ENCODE assay signal across 27 cellular contexts in genomic region chr22:42811510-42811909, GRCh38. TPM values are rescaled to one million over a fixed set of nuclear protein-coding genes. Genes with fewer than 3 reads are reported as not detected.
DNase-seq lines count a peak whose midpoint lies in the region; ATAC-seq and TF ChIP-seq lines count a peak whose summit lies in the region.
"Had no signal": no experiment of that assay in that cellular context is flagged by ENCODE, and none has a peak within 500 bp of the region (broad histone marks: within the 10 kb centered on the region; RNA-seq: fewer than 3 reads in every experiment).

No MANE protein-coding gene starts in this region.

- no peaks in the 10 kb centered on the region for H3K27me3 ChIP-seq in lung (ENCODE audit: control insufficient read depth, insufficient read depth)
- H3K27me3 ChIP-seq: adrenal gland, suprapubic skin had no signal

- H3K27ac ChIP-seq in lung (ENCODE audit: low read depth in 1 of 2, low read length in 1 of 2), result no peak overlapping the region
- H3K27ac ChIP-seq: 22Rv1, adrenal gland, epithelial cell of prostate, suprapubic skin had no signal

- H3K36me3 ChIP-seq in lung (ENCODE audit: control insufficient read depth in 2 of 2, insufficient read depth in 2 of 2, low read length in 2 of 2), result peaks cover 31 to 49% of the 10 kb centered on the region in 2 donors

- ATAC-seq in lung (ENCODE audit: insufficient read depth, low FRiP score), result no peak
- ATAC-seq: activated CD4-positive, alpha-beta T cell treated with anti-CD3 and anti-CD28 coated beads for 36 hours; GM12878; left ventricle myocardium superior; SK-N-SH treated with all-trans-retinoic acid at 6 μM for 48 hours had no signal

- no peak overlapping the region for H3K4me3 ChIP-seq in lung
- H3K4me3 ChIP-seq: adrenal gland, GM12878, suprapubic skin had no signal

- H3K4me1 ChIP-seq in lung (ENCODE audit: control insufficient read depth in 2 of 2, insufficient read depth in 2 of 2, low read length in 2 of 2), result peaks cover 3 to 4% of the 10 kb centered on the region in 2 donors

- DNase-seq in DMS 273 (lab: John Stamatoyannopoulos, UW; ENCODE audit: unreplicated experiment) (peak; percentile 45), DMS 273 treated with DMSO at 0.1 percent for 48 hours (lab: John Stamatoyannopoulos, UW) (no peak), NCI-H2081 treated with DMSO at 0.1 percent for 48 hours (lab: John Stamatoyannopoulos, UW) (peak; percentile 13), NCI-H69 (lab: John Stamatoyannopoulos, UW) (peak; percentile 95), lung (ENCODE audit: low spot score) (peak; percentile 6), NCI-H1105 treated with DMSO at 0.1 percent for 48 hours (lab: John Stamatoyannopoulos, UW) (no peak), dermis blood vessel endothelial cell (no peak)
- DNase-seq in activated naive CD4-positive, alpha-beta T cell (lab: John Stamatoyannopoulos, UW), result no peak
- DNase-seq: activated CD4-positive, alpha-beta T cell treated with anti-CD3 and anti-CD28 coated beads for 36 hours; activated CD8-positive, alpha-beta memory T cell treated with anti-CD3 and anti-CD28 coated beads for 24 hours; activated naive CD4-positive, alpha-beta T cell treated with Interleukin-2 at 50 U/mL for 16 hours; activated T-cell treated with anti-CD3 and anti-CD28 coated beads, Interleukin-2, amount 50 U/mL, for 24 hours; effector CD4-positive, alpha-beta T cell; EL; HCEC 1CT; islet precursor cell; left ventricle myocardium superior; naive B cell; NCI-H774; stimulated activated CD4-positive, alpha-beta T cell treated with anti-CD3 and anti-CD28 coated beads, Interleukin-15, amount 100 ng/mL, for 24 hours; stimulated activated naive CD4-positive, alpha-beta T cell had no signal

- no peaks in the 10 kb centered on the region for H3K9me3 ChIP-seq in lung (ENCODE audit: control insufficient read depth in 2 of 2, insufficient read depth in 1 of 2, low read length in 1 of 2)
- H3K9me3 ChIP-seq: adrenal gland, suprapubic skin had no signal

- 90% methylated on average over 3 of the region's 3 CpGs for WGBS in lung, 2 donors

- no peak for TF ChIP-seq CTCF in lung (IDR thresholded peaks at IDR 0.05; ENCODE audit: control extremely low read depth, extremely low read depth)

RNA-seq across cellular contexts. Expression of gene ARFGAP3, which starts 45.6 kb away (rescaled TPM):
- total RNA-seq in lung (10 to 100 TPM; 42.0 to 42.9 TPM), dermis blood vessel endothelial cell (67.5 and 74.2 TPM in 2 replicates)
- polyA plus RNA-seq in lung, result 10 to 100 TPM; 25.8 to 42.7 TPM

Comparison
In these comparisons a context has a peak if more than half of its experiments do, and no peak if none do; other contexts are left out.
1. DNase-seq: peak in DMS 273 (single experiment), NCI-H2081 treated with DMSO at 0.1 percent for 48 hours (single experiment), NCI-H69 (single experiment) and lung (single experiment); none in DMS 273 treated with DMSO at 0.1 percent for 48 hours (single experiment), NCI-H1105 treated with DMSO at 0.1 percent for 48 hours (single experiment), dermis blood vessel endothelial cell (single experiment) and activated naive CD4-positive, alpha-beta T cell (0 of 4).